18 cellular contexts compared by ENCODE assay signal in the genomic region with DNA sequence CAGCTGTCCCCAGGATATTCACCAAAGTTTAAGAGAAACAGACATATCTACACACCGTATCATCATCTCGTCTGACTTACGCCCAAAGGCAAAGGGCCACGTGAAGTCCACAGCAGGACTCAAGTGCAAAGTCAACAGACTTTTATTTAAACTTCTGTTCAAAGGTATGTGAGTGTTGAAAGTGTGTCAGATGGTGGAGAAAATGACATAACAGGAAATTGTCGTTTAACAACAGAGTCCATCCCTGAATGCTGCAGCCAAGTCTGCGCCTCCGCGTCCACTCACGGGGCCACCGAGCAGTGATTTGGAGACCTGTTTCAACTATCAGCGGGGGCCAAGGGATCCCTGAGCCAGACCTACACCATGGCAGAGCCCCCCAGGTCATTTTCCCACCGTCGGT.
A peak's percentile ranks its signal among the peaks of the same experiment; 100 is the strongest.
DNase-seq lines count a peak whose midpoint lies in the region; ATAC-seq, FAIRE-seq and TF ChIP-seq lines count a peak whose summit lies in the region.
"Had no signal": no experiment of that assay in that cellular context is flagged by ENCODE, and none has a peak within 500 bp of the region (broad histone marks: within the 10 kb centered on the region; RNA-seq: fewer than 3 reads in every experiment).

No MANE protein-coding gene starts in this region.

- intact Hi-C loops in PC-3 (cut with micrococcal nuclease): loop anchor here (1.0 to 10.0 kb wide), 5 partner anchors 74 to 423 kb away; no protein-coding TSS in a partner anchor
- intact Hi-C loops in lower leg skin (cut with DNase I; ENCODE audit: low total_unique reads): loop anchor here (5.0 to 10.0 kb wide), 2 partner anchors 149 to 423 kb away; no protein-coding TSS in a partner anchor

- no peaks in the 10 kb centered on the region for H3K9me3 ChIP-seq in PC-3 (ENCODE audit: low read length)
- H3K9me3 ChIP-seq in small intestine (ENCODE audit: control insufficient read depth, low read depth): no peaks in the 10 kb centered on the region
- H3K9me3 ChIP-seq: psoas muscle, stomach had no signal

- H2AFZ ChIP-seq in PC-3 (ENCODE audit: low read length): peak overlapping the region; percentile 58

- H3K27me3 ChIP-seq in PC-3 (ENCODE audit: low read length): no peaks in the 10 kb centered on the region
- H3K27me3 ChIP-seq in small intestine (ENCODE audit: control insufficient read depth in 2 of 2, insufficient read depth in 2 of 2, low read length in 2 of 2): no peaks in the 10 kb centered on the region
- H3K27me3 ChIP-seq: brain microvascular endothelial cell, stomach had no signal

- peak; percentile 64 for DNase-seq in NCI-H510A treated with DMSO at 0.1 percent for 48 hours (lab: John Stamatoyannopoulos, UW)
- no peak for DNase-seq in NCI-H510A (lab: John Stamatoyannopoulos, UW)
- peak; percentile 86 for DNase-seq in PC-3
- DNase-seq in left lobe of liver (ENCODE audit: low spot score): peak; percentile 76
- peak; percentile 63 for DNase-seq in small intestine
- no peak for DNase-seq in HCEC 1CT
- DNase-seq in lower leg skin (ENCODE audit: low spot score in 2 of 2): no peak
- DNase-seq: activated CD8-positive, alpha-beta memory T cell treated with anti-CD3 and anti-CD28 coated beads, Interleukin-2, amount 50 U/mL, for 48 hours; brain microvascular endothelial cell; COR-L47; mesendoderm; NCI-H1417 treated with DMSO at 0.1 percent for 48 hours; NCI-H774; psoas muscle; stomach; WERI-Rb-1 had no signal

- WGBS in small intestine, 3 donors: 64 to 80% (median 64%) methylated on average over 13 of the region's 13 CpGs
- WGBS in lower leg skin, 2 donors: 84 to 87% methylated on average over 13 of the region's 13 CpGs

- BruUV-seq in PC-3 (replicated peaks; lab: Mats Ljungman, UMichigan): no TSS peak

- CTCF ChIA-PET in PC-3 (lab: Charles Lee): interaction anchor here (0.7 kb wide), 1 partner anchor 234 kb away, joined by 3 read pairs; no protein-coding TSS in a partner anchor

- peak overlapping the region; percentile 34; the same call in 1 of the 2 replicates for H3K4me3 ChIP-seq in PC-3 (ENCODE audit: low read length)
- H3K4me3 ChIP-seq in small intestine (ENCODE audit: low read depth in 1 of 2, low read length in 2 of 2): no peak overlapping the region
- H3K4me3 ChIP-seq in lower leg skin (ENCODE audit: low read depth, poor library complexity, severe bottlenecking): no peak overlapping the region

- H3K4me1 ChIP-seq in PC-3 (ENCODE audit: insufficient read depth, low read length): peaks cover 59% of the 10 kb centered on the region
- peaks cover 4 to 7% of the 10 kb centered on the region in 2 donors for H3K4me1 ChIP-seq in small intestine (ENCODE audit: control insufficient read depth in 2 of 2, insufficient read depth in 1 of 2, low read depth in 1 of 2, low read length in 1 of 2)

- H3K9me2 ChIP-seq in PC-3 (replicated peaks; ENCODE audit: low read length): no peaks in the 10 kb centered on the region

- peak overlapping the region; percentile 88 for H3K27ac ChIP-seq in PC-3 (ENCODE audit: low read length)
- H3K27ac ChIP-seq in small intestine (ENCODE audit: low read depth in 1 of 2, low read length in 1 of 2): no peak overlapping the region
- H3K27ac ChIP-seq: 22Rv1, brain microvascular endothelial cell, psoas muscle, WERI-Rb-1 had no signal

- FAIRE-seq in small intestine (lab: Jason Lieb, UNC): no peak

- ATAC-seq in PC-3 (peak; percentile 67), left lobe of liver (peak; percentile 73), HG03354 (IDR thresholded peaks at IDR 0.05; ENCODE audit: poor library complexity, severe bottlenecking, unreplicated experiment) (no peak)

- TF ChIP-seq CTCF in PC-3 (conservative IDR thresholded peaks at IDR 0.05; ENCODE audit: low read depth, low read length) (no peak), lower leg skin (IDR thresholded peaks at IDR 0.05) (no peak)

- peak overlapping the region; percentile 46 for H3K9ac ChIP-seq in PC-3 (ENCODE audit: low read length)

- no peak for TF ChIP-seq POLR2A in lower leg skin (IDR thresholded peaks at IDR 0.05)

- H3K36me3 ChIP-seq in PC-3 (ENCODE audit: low read depth, low read length): no peaks in the 10 kb centered on the region
- H3K36me3 ChIP-seq in small intestine (ENCODE audit: control insufficient read depth in 2 of 2, insufficient read depth in 2 of 2, low read length in 2 of 2): no peaks in the 10 kb centered on the region
- H3K36me3 ChIP-seq: brain microvascular endothelial cell, stomach, WERI-Rb-1 had no signal

- peaks cover 3% of the 10 kb centered on the region for H3F3A ChIP-seq in PC-3 (ENCODE audit: low read length, unreplicated experiment)

- H3K79me2 ChIP-seq in PC-3 (ENCODE audit: low read length): peaks cover 13% of the 10 kb centered on the region; the same call in 1 of the 2 replicates

- POLR2A ChIA-PET in PC-3 (lab: Charles Lee; ENCODE audit: unreplicated experiment): interaction anchor here (0.9 kb wide), 1 partner anchor 235 kb away, joined by 3 read pairs; no protein-coding TSS in a partner anchor

- H3K4me2 ChIP-seq in PC-3 (ENCODE audit: low read length): peak overlapping the region; percentile 62

- no peaks in the 10 kb centered on the region for H4K20me1 ChIP-seq in PC-3 (ENCODE audit: low read length)

Comparison
In these comparisons a context has a peak if more than half of its experiments do, and no peak if none do; other contexts are left out.
1. DNase-seq: peak in NCI-H510A treated with DMSO at 0.1 percent for 48 hours (single experiment), PC-3 (single experiment), left lobe of liver (single experiment) and small intestine (single experiment); none in NCI-H510A (single experiment), HCEC 1CT (single experiment) and lower leg skin (0 of 2).